In the genomic region with DNA sequence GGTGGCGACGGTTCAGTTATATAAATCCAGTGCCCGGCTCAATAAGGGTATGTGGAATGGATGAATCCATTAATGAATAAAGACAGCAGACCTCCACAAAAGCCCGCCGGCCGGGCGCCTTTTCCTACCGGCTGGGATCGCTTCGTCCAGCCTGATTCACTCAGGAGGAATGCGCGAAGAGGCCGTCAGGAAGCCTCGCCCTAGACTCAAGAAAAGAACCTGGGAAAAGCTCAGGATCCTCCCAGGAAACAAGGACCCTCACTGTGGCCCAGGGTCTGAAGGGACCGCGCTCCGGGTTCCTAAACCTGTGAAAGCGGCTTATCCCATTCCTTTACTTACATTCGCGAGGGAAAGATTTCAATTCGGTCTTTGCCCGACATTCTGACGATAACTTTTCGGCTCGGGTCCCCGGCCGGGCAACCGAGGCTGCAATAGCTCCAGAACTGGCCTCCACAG, we compare ENCODE assay signal across 8 cellular contexts.
DNase-seq lines count a peak whose midpoint lies in the region; ATAC-seq lines count a peak whose summit lies in the region.

No MANE protein-coding gene starts in this region.

- no peaks in the 10 kb centered on the region for H3K9me3 ChIP-seq in iPS-18a (ENCODE audit: control insufficient read depth, low read depth, low read length)

- ATAC-seq in stimulated activated naive CD8-positive, alpha-beta T cell treated with anti-CD3 and anti-CD28 coated beads, Interleukin-15, amount 100 ng/mL, for 72 hours: peak; percentile 0
- no peak for ATAC-seq in GM21367 (IDR thresholded peaks at IDR 0.05; ENCODE audit: unreplicated experiment)

- no peaks in the 10 kb centered on the region for H3K9me3 Mint-ChIP-seq in stimulated activated naive CD8-positive, alpha-beta T cell treated with anti-CD3 and anti-CD28 coated beads, Interleukin-15, amount 100 ng/mL, for 72 hours

- peaks cover 12% of the 10 kb centered on the region for H3K36me3 ChIP-seq in iPS-18a (ENCODE audit: control insufficient read depth, low read depth, low read length)

- H3K27ac ChIP-seq in iPS-18a (ENCODE audit: low read length): peak overlapping the region; percentile 84

- peaks cover 14% of the 10 kb centered on the region for H3K4me1 ChIP-seq in iPS-18a (ENCODE audit: control insufficient read depth, low read depth, low read length)

- H3K4me3 Mint-ChIP-seq in stimulated activated naive CD8-positive, alpha-beta T cell treated with anti-CD3 and anti-CD28 coated beads, Interleukin-15, amount 100 ng/mL, for 72 hours: peak overlapping the region; percentile 95 to 96

- peaks cover 55% of the 10 kb centered on the region for H3K4me1 Mint-ChIP-seq in stimulated activated naive CD8-positive, alpha-beta T cell treated with anti-CD3 and anti-CD28 coated beads, Interleukin-15, amount 100 ng/mL, for 72 hours

- H3K4me3 ChIP-seq in GM08714 (ENCODE audit: low read length) (peak overlapping the region; percentile 78), iPS-18a (ENCODE audit: low read length) (peak overlapping the region; percentile 92)

- H3K27ac Mint-ChIP-seq in stimulated activated naive CD8-positive, alpha-beta T cell treated with anti-CD3 and anti-CD28 coated beads, Interleukin-15, amount 100 ng/mL, for 72 hours: peak overlapping the region; percentile 97 to 99

- no peaks in the 10 kb centered on the region for H3K27me3 Mint-ChIP-seq in stimulated activated naive CD8-positive, alpha-beta T cell treated with anti-CD3 and anti-CD28 coated beads, Interleukin-15, amount 100 ng/mL, for 72 hours

- peak overlapping the region; percentile 94 for H3K9ac ChIP-seq in iPS-18a (ENCODE audit: low read length)

- DNase-seq in HPDE6-E6E7 (ENCODE audit: extremely low spot score): peak; percentile 49
- peak; percentile 59 for DNase-seq in amniotic epithelial cell (ENCODE audit: low read depth)
- DNase-seq in stimulated activated naive CD8-positive, alpha-beta T cell treated with anti-CD3 and anti-CD28 coated beads, Interleukin-15, amount 100 ng/mL, for 72 hours: no peak
- DNase-seq in stimulated activated CD4-positive, alpha-beta T cell treated with anti-CD3 and anti-CD28 coated beads, Interleukin-2, amount 100 ng/mL, for 48 hours: no peak
- DNase-seq in NCI-H2107 treated with DMSO at 0.1 percent for 48 hours (lab: John Stamatoyannopoulos, UW; ENCODE audit: unreplicated experiment): no peak

- no peaks in the 10 kb centered on the region for H3K27me3 ChIP-seq in iPS-18a (ENCODE audit: control insufficient read depth, insufficient read depth, low read length)

Comparison
In these comparisons a context has a peak if more than half of its experiments do, and no peak if none do; other contexts are left out.
1. DNase-seq: peak in HPDE6-E6E7 (single experiment) and amniotic epithelial cell (single experiment); none in stimulated activated naive CD8-positive, alpha-beta T cell treated with anti-CD3 and anti-CD28 coated beads, Interleukin-15, amount 100 ng/mL, for 72 hours (0 of 2), stimulated activated CD4-positive, alpha-beta T cell treated with anti-CD3 and anti-CD28 coated beads, Interleukin-2, amount 100 ng/mL, for 48 hours (0 of 2) and NCI-H2107 treated with DMSO at 0.1 percent for 48 hours (single experiment).